In genomic region chr16:85188822-85189672, GRCh38 we compare ENCODE assay signal across 17 cellular contexts.
"Had no signal": no experiment of that assay in that cellular context is flagged by ENCODE, and none has a peak within 500 bp of the region (broad histone marks: within the 10 kb centered on the region; RNA-seq: fewer than 3 reads in every experiment).

No MANE protein-coding gene starts in this region.

- DNase-seq: activated CD4-positive, alpha-beta T cell treated with anti-CD3 and anti-CD28 coated beads, Interleukin-2, amount 50 U/mL, for 1 hour; activated effector memory CD4-positive, alpha-beta T cell treated with Interleukin-2 at 50 U/mL for 16 hours; activated T-cell treated with anti-CD3 and anti-CD28 coated beads, Interleukin-2, amount 50 U/mL, for 1 hour; hypothalamus; mammary epithelial cell; mucosa of descending colon; naive thymus-derived CD8-positive, alpha-beta T cell; nucleus accumbens; spleen; stimulated activated CD4-positive, alpha-beta T cell treated with anti-CD3 and anti-CD28 coated beads, Interleukin-1b, Interleukin-23, amount 100 ng/mL, for 48 hours; T-helper 17 cell had no signal

- H3K27ac Mint-ChIP-seq: activated naive CD8-positive, alpha-beta T cell; naive thymus-derived CD8-positive, alpha-beta T cell; stimulated activated memory B cell treated with anti-CD40 and anti-IgM and Interleukin-4, amounts not matched to agents 10 μg/mL and 1 μg/mL and 100 μg/mL, for 72 hours; T-helper 17 cell had no signal

- H3K4me1 Mint-ChIP-seq: naive thymus-derived CD8-positive, alpha-beta T cell; stimulated activated memory B cell treated with anti-CD40 and anti-IgM and Interleukin-4, amounts not matched to agents 10 μg/mL and 1 μg/mL and 100 μg/mL, for 72 hours; T-helper 17 cell had no signal

- H3K27me3 ChIP-seq: tibial nerve had no signal

- H3K36me3 Mint-ChIP-seq: stimulated activated memory B cell treated with anti-CD40 and anti-IgM and Interleukin-4, amounts not matched to agents 10 μg/mL and 1 μg/mL and 100 μg/mL, for 72 hours had no signal

- H3K27me3 Mint-ChIP-seq: activated naive CD8-positive, alpha-beta T cell had no signal

- H3K27ac ChIP-seq: psoas muscle, tibial nerve had no signal

- ATAC-seq: mucosa of descending colon; naive thymus-derived CD8-positive, alpha-beta T cell; psoas muscle; sciatic nerve; stimulated activated memory B cell treated with anti-CD40 and anti-IgM and Interleukin-4, amounts not matched to agents 10 μg/mL and 1 μg/mL and 100 μg/mL, for 72 hours; T-helper 17 cell had no signal

- H3K4me3 ChIP-seq: mucosa of descending colon, psoas muscle, spleen, tibial nerve had no signal

- H3K4me3 Mint-ChIP-seq: activated naive CD8-positive, alpha-beta T cell; naive thymus-derived CD8-positive, alpha-beta T cell; stimulated activated memory B cell treated with anti-CD40 and anti-IgM and Interleukin-4, amounts not matched to agents 10 μg/mL and 1 μg/mL and 100 μg/mL, for 72 hours; T-helper 17 cell had no signal

- FAIRE-seq: bronchial epithelial cell had no signal
